16 cellular contexts compared by ENCODE assay signal in genomic region chr22:23697031-23697970, GRCh38. TPM values are rescaled to one million over a fixed set of nuclear protein-coding genes. Genes with fewer than 3 reads are reported as not detected.
A peak's percentile ranks its signal among the peaks of the same experiment; 100 is the strongest.
DNase-seq lines count a peak whose midpoint lies in the region; ATAC-seq and TF ChIP-seq lines count a peak whose summit lies in the region.
"Had no signal": no experiment of that assay in that cellular context is flagged by ENCODE, and none has a peak within 500 bp of the region (broad histone marks: within the 10 kb centered on the region; RNA-seq: fewer than 3 reads in every experiment).

No MANE protein-coding gene starts in this region.

- DNase-seq in DND-41 (peak; percentile 24), cortex of kidney (lab: John Stamatoyannopoulos, UW) (no peak)
- DNase-seq in activated T-helper 2 cell treated with anti-CD3 and anti-CD28 coated beads, Interferon-gamma antibody, Interleukin-2, Interleukin-4, amounts not matched to agents 10 μg/mL and 5 μg/mL and 100 μg/mL, durations not matched to agents 14 hours and 24 hours and 36 hours (ENCODE audit: low spot score) = no peak
- no peak for DNase-seq in stimulated activated CD4-positive, alpha-beta T cell treated with anti-CD3 and anti-CD28 coated beads, Interleukin-4, amount 100 ng/mL, for 24 hours
- DNase-seq: NCI-H1048, NCI-H226 had no signal

- no peak for TF ChIP-seq CTCF in DND-41 (IDR thresholded peaks at IDR 0.05; ENCODE audit: borderline replicate concordance, extremely low read depth, low read length, poor library complexity, severe bottlenecking)

- no peak overlapping the region for H2AFZ ChIP-seq in DND-41 (ENCODE audit: low read depth, low read length)

- H3K27me3 ChIP-seq in BLaER1 (no peaks in the 10 kb centered on the region), DND-41 (ENCODE audit: insufficient read depth, low read length, poor library complexity) (no peaks in the 10 kb centered on the region), muscle layer of duodenum (ENCODE audit: low read depth, low read length) (no peaks in the 10 kb centered on the region)
- H3K27me3 ChIP-seq: cardiac muscle cell, vagina had no signal

- peaks cover 47% of the 10 kb centered on the region for H3K79me2 ChIP-seq in DND-41 (ENCODE audit: insufficient read depth, low read length)

- peaks cover 69% of the 10 kb centered on the region for H3K4me1 ChIP-seq in BLaER1
- peaks cover 42% of the 10 kb centered on the region for H3K4me1 ChIP-seq in DND-41 (ENCODE audit: insufficient read depth, low read length)
- H3K4me1 ChIP-seq in muscle layer of duodenum (ENCODE audit: control insufficient read depth in 1 of 2, insufficient read depth in 2 of 2, low read length in 2 of 2) = no peaks in the 10 kb centered on the region
- H3K4me1 ChIP-seq: vagina had no signal

- intact Hi-C loops in activated T-helper 2 cell treated with anti-CD3 and anti-CD28 coated beads, Interferon-gamma antibody, Interleukin-2, Interleukin-4, amounts not matched to agents 10 μg/mL and 5 μg/mL and 100 μg/mL, durations not matched to agents 14 hours and 24 hours and 36 hours (cut with micrococcal nuclease) = loop anchor here (2.0 kb wide), 1 partner anchor 20 kb away; no protein-coding TSS in a partner anchor

- H3K36me3 ChIP-seq in BLaER1 (peaks cover 75% of the 10 kb centered on the region), DND-41 (ENCODE audit: insufficient read depth, low read length) (peaks cover 82% of the 10 kb centered on the region), muscle layer of duodenum (ENCODE audit: control insufficient read depth in 1 of 2, insufficient read depth in 2 of 2, low read length in 2 of 2) (peaks cover 41 to 66% of the 10 kb centered on the region in 2 donors)
- H3K36me3 ChIP-seq: cardiac muscle cell had no signal

- no peak overlapping the region for H3K4me3 ChIP-seq in BLaER1
- H3K4me3 ChIP-seq in DND-41 (ENCODE audit: low read depth in 1 of 2, low read length in 2 of 2) = no peak overlapping the region
- H3K4me3 ChIP-seq in muscle layer of duodenum (ENCODE audit: low read depth in 1 of 2, low read length in 2 of 2) = no peak overlapping the region
- H3K4me3 ChIP-seq: cardiac muscle cell, vagina had no signal

- H3K4me1 Mint-ChIP-seq in activated T-helper 2 cell treated with anti-CD3 and anti-CD28 coated beads, Interferon-gamma antibody, Interleukin-2, Interleukin-4, amounts not matched to agents 10 μg/mL and 5 μg/mL and 100 μg/mL, durations not matched to agents 14 hours and 24 hours and 36 hours (ENCODE audit: low read depth) = peaks cover 46% of the 10 kb centered on the region

- no peak for ATAC-seq in DND-41 (ENCODE audit: insufficient read depth, low read depth)
- ATAC-seq in GM19023 (IDR thresholded peaks at IDR 0.05; ENCODE audit: unreplicated experiment) = no peak
- no peak for ATAC-seq in GM21528 (IDR thresholded peaks at IDR 0.05; ENCODE audit: low FRiP score, unreplicated experiment)

- H4K20me1 ChIP-seq in BLaER1 (peaks cover 24% of the 10 kb centered on the region), DND-41 (ENCODE audit: insufficient read depth, low read length) (peaks cover 16% of the 10 kb centered on the region; the same call in 1 of the 2 replicates)

- peak overlapping the region; percentile 89 for H3K4me3 Mint-ChIP-seq in activated T-helper 2 cell treated with anti-CD3 and anti-CD28 coated beads, Interferon-gamma antibody, Interleukin-2, Interleukin-4, amounts not matched to agents 10 μg/mL and 5 μg/mL and 100 μg/mL, durations not matched to agents 14 hours and 24 hours and 36 hours (ENCODE audit: low read depth)
- H3K4me3 Mint-ChIP-seq: nephron had no signal

- H3K36me3 Mint-ChIP-seq in activated T-helper 2 cell treated with anti-CD3 and anti-CD28 coated beads, Interferon-gamma antibody, Interleukin-2, Interleukin-4, amounts not matched to agents 10 μg/mL and 5 μg/mL and 100 μg/mL, durations not matched to agents 14 hours and 24 hours and 36 hours (ENCODE audit: low read depth) = peaks cover 68% of the 10 kb centered on the region

- H3K27me3 Mint-ChIP-seq in activated T-helper 2 cell treated with anti-CD3 and anti-CD28 coated beads, Interferon-gamma antibody, Interleukin-2, Interleukin-4, amounts not matched to agents 10 μg/mL and 5 μg/mL and 100 μg/mL, durations not matched to agents 14 hours and 24 hours and 36 hours (ENCODE audit: low read depth) = no peaks in the 10 kb centered on the region

- H3K27ac ChIP-seq in BLaER1 (peak overlapping the region; percentile 98), DND-41 (ENCODE audit: low read length) (peak overlapping the region; percentile 93), muscle layer of duodenum (ENCODE audit: low read length) (peak overlapping the region; percentile 24)
- H3K27ac ChIP-seq: cardiac muscle cell, vagina had no signal

- H3K9ac ChIP-seq in BLaER1 (peak overlapping the region; percentile 83), DND-41 (ENCODE audit: low read depth, low read length) (peak overlapping the region; percentile 54)

- peak overlapping the region; percentile 97 for H3K4me2 ChIP-seq in BLaER1
- H3K4me2 ChIP-seq in DND-41 (ENCODE audit: insufficient read depth, low read length) = peak overlapping the region; percentile 53

- peaks cover 6% of the 10 kb centered on the region for H3K9me3 Mint-ChIP-seq in activated T-helper 2 cell treated with anti-CD3 and anti-CD28 coated beads, Interferon-gamma antibody, Interleukin-2, Interleukin-4, amounts not matched to agents 10 μg/mL and 5 μg/mL and 100 μg/mL, durations not matched to agents 14 hours and 24 hours and 36 hours
- H3K9me3 Mint-ChIP-seq: nephron had no signal

- H3K9me3 ChIP-seq in BLaER1 = no peaks in the 10 kb centered on the region
- no peaks in the 10 kb centered on the region for H3K9me3 ChIP-seq in DND-41 (ENCODE audit: insufficient read depth, low read length, severe bottlenecking)
- no peaks in the 10 kb centered on the region for H3K9me3 ChIP-seq in muscle layer of duodenum (ENCODE audit: control insufficient read depth in 1 of 2, low read length in 2 of 2)
- H3K9me3 ChIP-seq: vagina had no signal

- H3K27ac Mint-ChIP-seq in activated T-helper 2 cell treated with anti-CD3 and anti-CD28 coated beads, Interferon-gamma antibody, Interleukin-2, Interleukin-4, amounts not matched to agents 10 μg/mL and 5 μg/mL and 100 μg/mL, durations not matched to agents 14 hours and 24 hours and 36 hours = peak overlapping the region; percentile 99
- H3K27ac Mint-ChIP-seq: nephron had no signal

RNA-seq across cellular contexts. Expression of gene RGL4, which starts 6.5 kb away (rescaled TPM):
- 4.9 and 5.7 TPM in 2 replicates for total RNA-seq in activated T-helper 2 cell treated with anti-CD3 and anti-CD28 coated beads, Interferon-gamma antibody, Interleukin-2, Interleukin-4, amounts not matched to agents 10 μg/mL and 5 μg/mL and 100 μg/mL, durations not matched to agents 14 hours and 24 hours and 36 hours
- total RNA-seq: cardiac muscle cell, Daoy, endothelial cell of umbilical vein, glomerular endothelial cell, vagina had no signal

RNA-seq across cellular contexts. Expression of gene ZNF70, which starts 53.6 kb away (rescaled TPM):
- 2.7 and 2.9 TPM in 2 replicates for total RNA-seq in activated T-helper 2 cell treated with anti-CD3 and anti-CD28 coated beads, Interferon-gamma antibody, Interleukin-2, Interleukin-4, amounts not matched to agents 10 μg/mL and 5 μg/mL and 100 μg/mL, durations not matched to agents 14 hours and 24 hours and 36 hours

RNA-seq across cellular contexts. Expression of gene VPREB3, which starts 56.9 kb away (rescaled TPM):
- total RNA-seq in activated T-helper 2 cell treated with anti-CD3 and anti-CD28 coated beads, Interferon-gamma antibody, Interleukin-2, Interleukin-4, amounts not matched to agents 10 μg/mL and 5 μg/mL and 100 μg/mL, durations not matched to agents 14 hours and 24 hours and 36 hours = 0.55 TPM in 1 of 2 replicates, not detected in the other
- total RNA-seq: Daoy, endothelial cell of umbilical vein, glomerular endothelial cell, vagina had no signal

Comparison
In these comparisons a context has a peak if more than half of its experiments do, and no peak if none do; other contexts are left out.
1. H3K27ac ChIP-seq: peak in every context shown above with its lines; median percentile 98 in BLaER1; 93 in DND-41; 24 in muscle layer of duodenum.